ENCODE assay signal across 15 cellular contexts in the genomic region with DNA sequence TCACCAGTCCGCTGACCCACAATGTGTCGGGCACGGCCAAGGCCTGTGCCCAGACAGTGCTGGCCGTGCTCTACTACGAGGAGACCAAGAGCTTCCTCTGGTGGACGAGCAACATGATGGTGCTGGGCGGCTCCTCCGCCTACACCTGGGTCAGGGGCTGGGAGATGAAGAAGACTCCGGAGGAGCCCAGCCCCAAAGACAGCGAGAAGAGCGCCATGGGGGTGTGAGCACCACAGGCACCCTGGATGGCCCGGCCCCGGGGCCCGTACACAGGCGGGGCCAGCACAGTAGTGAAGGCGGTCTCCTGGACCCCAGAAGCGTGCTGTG. TPM values are rescaled to one million over a fixed set of nuclear protein-coding genes. Genes with fewer than 3 reads are reported as not detected.
A peak's percentile ranks its signal among the peaks of the same experiment; 100 is the strongest.
DNase-seq lines count a peak whose midpoint lies in the region; ATAC-seq lines count a peak whose summit lies in the region.
"Had no signal": no experiment of that assay in that cellular context is flagged by ENCODE, and none has a peak within 500 bp of the region (broad histone marks: within the 10 kb centered on the region; RNA-seq: fewer than 3 reads in every experiment).

No MANE protein-coding gene starts in this region.

- no peak for ATAC-seq in Right ventricle myocardium inferior
- no peak for ATAC-seq in stimulated activated memory B cell treated with anti-CD40 and anti-IgM and Interleukin-4, amounts not matched to agents 10 μg/mL and 1 μg/mL and 100 μg/mL, for 72 hours
- ATAC-seq in GM18858 (IDR thresholded peaks at IDR 0.05; ENCODE audit: unreplicated experiment) = no peak

- DNase-seq in cardiac septum (ENCODE audit: low spot score) (peak; percentile 70), Right ventricle myocardium inferior (ENCODE audit: missing footprints) (no peak), islet precursor cell (peak; percentile 45), inferior parietal cortex (ENCODE audit: extremely low spot score) (no peak), posterior vena cava (ENCODE audit: low spot score) (no peak)
- DNase-seq: 8988T; CD4-positive, alpha-beta T cell; DMS153; DMS79; GDM1; H9; IMR-90 had no signal

- H3K4me1 Mint-ChIP-seq in stimulated activated memory B cell treated with anti-CD40 and anti-IgM and Interleukin-4, amounts not matched to agents 10 μg/mL and 1 μg/mL and 100 μg/mL, for 72 hours = peaks cover 48% of the 10 kb centered on the region

- peaks cover 28% of the 10 kb centered on the region for H3K36me3 Mint-ChIP-seq in stimulated activated memory B cell treated with anti-CD40 and anti-IgM and Interleukin-4, amounts not matched to agents 10 μg/mL and 1 μg/mL and 100 μg/mL, for 72 hours

- H3K27me3 Mint-ChIP-seq in stimulated activated memory B cell treated with anti-CD40 and anti-IgM and Interleukin-4, amounts not matched to agents 10 μg/mL and 1 μg/mL and 100 μg/mL, for 72 hours = no peaks in the 10 kb centered on the region
- H3K27me3 Mint-ChIP-seq: B cell; CD4-positive, alpha-beta T cell had no signal

- no peaks in the 10 kb centered on the region for H3K9me3 Mint-ChIP-seq in stimulated activated memory B cell treated with anti-CD40 and anti-IgM and Interleukin-4, amounts not matched to agents 10 μg/mL and 1 μg/mL and 100 μg/mL, for 72 hours
- H3K9me3 Mint-ChIP-seq: CD4-positive, alpha-beta T cell; H9 had no signal

- H3K4me3 Mint-ChIP-seq in stimulated activated memory B cell treated with anti-CD40 and anti-IgM and Interleukin-4, amounts not matched to agents 10 μg/mL and 1 μg/mL and 100 μg/mL, for 72 hours = no peak overlapping the region
- H3K4me3 Mint-ChIP-seq: B cell, H9 had no signal

- intact Hi-C loops in cardiac septum (cut with DNase I) (no loop called here), Right ventricle myocardium inferior (cut with DNase I) (no loop called here), posterior vena cava (cut with DNase I) (no loop called here)

- H3K27ac Mint-ChIP-seq in stimulated activated memory B cell treated with anti-CD40 and anti-IgM and Interleukin-4, amounts not matched to agents 10 μg/mL and 1 μg/mL and 100 μg/mL, for 72 hours = peak overlapping the region; percentile 39
- H3K27ac Mint-ChIP-seq: B cell; CD4-positive, alpha-beta T cell; H9 had no signal

RNA-seq across cellular contexts. Expression of gene SLC35C1, which starts 6.1 kb away (rescaled TPM):
- 7.5 TPM for total RNA-seq in cardiac septum
- total RNA-seq in Right ventricle myocardium inferior = 6.0 TPM
- total RNA-seq in posterior vena cava = 10 to 100 TPM; 13.4 to 13.6 TPM

RNA-seq across cellular contexts. Expression of gene CRY2, which starts 36.2 kb away (rescaled TPM):
- 49.6 TPM for total RNA-seq in cardiac septum
- 69.8 TPM for total RNA-seq in Right ventricle myocardium inferior
- 10 to 100 TPM; 32.2 to 49.5 TPM for total RNA-seq in posterior vena cava

Comparison
In these comparisons a context has a peak if more than half of its experiments do, and no peak if none do; other contexts are left out.
1. DNase-seq: peak in cardiac septum (single experiment) and islet precursor cell (single experiment); none in Right ventricle myocardium inferior (single experiment), inferior parietal cortex (single experiment) and posterior vena cava (single experiment).